Comparison of ENCODE assay signal across 19 cellular contexts in genomic region chr2:26144031-26144430, GRCh38. TPM values are rescaled to one million over a fixed set of nuclear protein-coding genes. Genes with fewer than 3 reads are reported as not detected.
DNase-seq lines count a peak whose midpoint lies in the region; ATAC-seq and TF ChIP-seq lines count a peak whose summit lies in the region.
"Had no signal": no experiment of that assay in that cellular context is flagged by ENCODE, and none has a peak within 500 bp of the region (broad histone marks: within the 10 kb centered on the region; RNA-seq: fewer than 3 reads in every experiment).

No MANE protein-coding gene starts in this region.

- DNase-seq in NCI-H2196 (lab: John Stamatoyannopoulos, UW; ENCODE audit: unreplicated experiment): peak; percentile 28
- no peak for DNase-seq in NCI-H2196 treated with DMSO at 0.1 percent for 48 hours (lab: John Stamatoyannopoulos, UW; ENCODE audit: unreplicated experiment)
- DNase-seq in NCI-H2029 (lab: John Stamatoyannopoulos, UW): peak; percentile 52
- DNase-seq in amniotic epithelial cell (ENCODE audit: low read depth): peak; percentile 40
- DNase-seq in transverse colon: peak; percentile 54
- no peak for DNase-seq in NCI-H69 (lab: John Stamatoyannopoulos, UW)
- DNase-seq in activated CD4-positive, CD25-positive, alpha-beta regulatory T cell (lab: John Stamatoyannopoulos, UW): no peak
- DNase-seq: activated CD4-positive, alpha-beta T cell treated with anti-CD3 and anti-CD28 coated beads for 36 hours; activated naive CD8-positive, alpha-beta T cell treated with anti-CD3 and anti-CD28 coated beads for 36 hours; activated T-cell treated with anti-CD3 and anti-CD28 coated beads for 4 hours; effector memory CD4-positive, alpha-beta T cell; stimulated activated CD4-positive, alpha-beta T cell treated with anti-CD3 and anti-CD28 coated beads, Interleukin-4, amount 100 ng/mL, for 24 hours; upper lobe of left lung had no signal

- intact Hi-C loops in transverse colon (cut with DNase I; ENCODE audit: low total_unique reads): loop anchor here (2.0 to 10.0 kb wide), 2 partner anchors 159 to 193 kb away; partner anchors contain the start of gene KIF3C

- H3K4me1 ChIP-seq in transverse colon: peaks cover 0 to 24% (median 9%) of the 10 kb centered on the region in 4 donors

- 42 to 49% methylated on average over 4 to 7 of the region's 7 CpGs for WGBS in transverse colon (ENCODE audit: low coverage in 1 of 2), 2 donors

- no peak for ATAC-seq in GM19023 (IDR thresholded peaks at IDR 0.05; ENCODE audit: unreplicated experiment)
- ATAC-seq: activated CD4-positive, alpha-beta T cell treated with anti-CD3 and anti-CD28 coated beads for 36 hours had no signal

- in situ Hi-C loops in transverse colon (cut with MboI; ENCODE audit: low pct_ligation_motif_present in 1 of 4, low pct_unique_long_range_greater_than_20kb in 1 of 4, low sequenced_read_pairs in 3 of 4): loop anchor here in 1 of 4 donors (10.0 kb wide), 1 partner anchor 149 kb away; no protein-coding TSS in a partner anchor

- H3K4me3 ChIP-seq in transverse colon: no peak overlapping the region
- H3K4me3 ChIP-seq: cardiac muscle cell, neural progenitor cell, upper lobe of left lung had no signal

- no peak for TF ChIP-seq POLR2A in transverse colon (IDR thresholded peaks at IDR 0.05)

- peak overlapping the region; percentile 50 to 79 (median 71) for H3K27ac ChIP-seq in transverse colon
- H3K27ac ChIP-seq: cardiac muscle cell, KMS-11, neural progenitor cell, upper lobe of left lung had no signal

- H3K27me3 ChIP-seq in transverse colon: peaks cover 10% of the 10 kb centered on the region
- H3K27me3 ChIP-seq: neural progenitor cell, upper lobe of left lung had no signal

- no peak for TF ChIP-seq CTCF in transverse colon (IDR thresholded peaks at IDR 0.05)

- no peaks in the 10 kb centered on the region for H3K36me3 ChIP-seq in transverse colon
- H3K36me3 ChIP-seq: cardiac muscle cell, neural progenitor cell, upper lobe of left lung had no signal

- TF ChIP-seq EP300 in transverse colon (IDR thresholded peaks at IDR 0.05; ENCODE audit: low read depth): no peak

- no peaks in the 10 kb centered on the region for H3K9me3 ChIP-seq in transverse colon
- H3K9me3 ChIP-seq: upper lobe of left lung had no signal

RNA-seq across cellular contexts. Expression of gene GAREM2, which starts 28.9 kb away (rescaled TPM):
- total RNA-seq in transverse colon: 1 to 10 TPM in 3 of 4 donors, not detected in 1; 1.5 to 4.6 (median 2.2) TPM
- total RNA-seq: H4, OCI-LY7 had no signal

Comparison
In these comparisons a context has a peak if more than half of its experiments do, and no peak if none do; other contexts are left out.
1. DNase-seq: peak in NCI-H2196 (single experiment), NCI-H2029 (single experiment), amniotic epithelial cell (single experiment) and transverse colon (single experiment); none in NCI-H2196 treated with DMSO at 0.1 percent for 48 hours (single experiment), NCI-H69 (single experiment) and activated CD4-positive, CD25-positive, alpha-beta regulatory T cell (0 of 4).